In genomic region chr12:85057370-85057963, GRCh38 we compare ENCODE assay signal across 9 cellular contexts. TPM values are rescaled to one million over a fixed set of nuclear protein-coding genes. Genes with fewer than 3 reads are reported as not detected.
DNase-seq lines count a peak whose midpoint lies in the region; ATAC-seq, FAIRE-seq and TF ChIP-seq lines count a peak whose summit lies in the region.
"Had no signal": no experiment of that assay in that cellular context is flagged by ENCODE, and none has a peak within 500 bp of the region (broad histone marks: within the 10 kb centered on the region; RNA-seq: fewer than 3 reads in every experiment).

No MANE protein-coding gene starts in this region.

- H3K9ac ChIP-seq in adipocyte (ENCODE audit: low read length), result no peak overlapping the region

- peaks cover 29% of the 10 kb centered on the region for H3K27me3 ChIP-seq in BE2C
- H3K27me3 ChIP-seq in adipocyte (replicated peaks; ENCODE audit: control insufficient read depth, insufficient read depth, low read length), result no peaks in the 10 kb centered on the region
- H3K27me3 ChIP-seq in upper lobe of left lung, result no peaks in the 10 kb centered on the region

- in situ Hi-C loops in GM13976 (cut with MboI; ENCODE audit: low sequenced_read_pairs, unreplicated experiment), result no loop called here

- TF ChIP-seq EP300 in upper lobe of left lung (IDR thresholded peaks at IDR 0.05), result no peak

- H3K4me3 ChIP-seq in BE2C (ENCODE audit: low read depth, low read length) (no peak overlapping the region), adipocyte (ENCODE audit: low read length) (no peak overlapping the region), upper lobe of left lung (no peak overlapping the region)

- no peak for TF ChIP-seq POLR2A in upper lobe of left lung (IDR thresholded peaks at IDR 0.05)

- no peaks in the 10 kb centered on the region for H3K36me3 ChIP-seq in BE2C
- H3K36me3 ChIP-seq in adipocyte (ENCODE audit: control insufficient read depth, insufficient read depth, low read length, severe bottlenecking), result no peaks in the 10 kb centered on the region
- H3K36me3 ChIP-seq in upper lobe of left lung, result no peaks in the 10 kb centered on the region

- no peak overlapping the region for H3K27ac ChIP-seq in upper lobe of left lung

- FAIRE-seq in islet of Langerhans (lab: Jason Lieb, UNC), result peak; percentile 94

- 50 to 51% methylated on average over 2 of the region's 2 CpGs for WGBS in upper lobe of left lung, 2 donors

- DNase-seq in BE2C (peak; percentile 57), GM13976 (ENCODE audit: low spot score) (peak; percentile 13), NCI-H1694 treated with DMSO at 0.1 percent for 48 hours (lab: John Stamatoyannopoulos, UW) (peak; percentile 12), adipocyte (ENCODE audit: low read depth) (peak; percentile 83), upper lobe of left lung (no peak), occipital lobe (lab: John Stamatoyannopoulos, UW) (no peak)

- peak; percentile 67 for ATAC-seq in HG02763 (IDR thresholded peaks at IDR 0.05; ENCODE audit: unreplicated experiment)
- ATAC-seq in upper lobe of left lung (ENCODE audit: low FRiP score in 2 of 2), result peak in 1 of 2 donors; percentile 69

- no peaks in the 10 kb centered on the region for H3K9me3 ChIP-seq in BE2C
- no peaks in the 10 kb centered on the region for H3K9me3 ChIP-seq in adipocyte (ENCODE audit: control insufficient read depth, low read length)
- H3K9me3 ChIP-seq in upper lobe of left lung, result no peaks in the 10 kb centered on the region

- TF ChIP-seq CTCF in BE2C (IDR thresholded peaks at IDR 0.05; ENCODE audit: low read depth, low read length) (peak; percentile 85), GM13976 (IDR thresholded peaks at IDR 0.05; ENCODE audit: borderline replicate concordance, control extremely low read depth, extremely low read depth, insufficient read depth, missing control alignments) (peak; percentile 67), upper lobe of left lung (IDR thresholded peaks at IDR 0.05) (peak in 5 of 6 experiments; percentile 43 to 64 (median 58))

- H3K4me1 ChIP-seq in BE2C (no peaks in the 10 kb centered on the region), adipocyte (ENCODE audit: control insufficient read depth, insufficient read depth, low read length) (no peaks in the 10 kb centered on the region), upper lobe of left lung (no peaks in the 10 kb centered on the region)

RNA-seq across cellular contexts. Expression of gene LRRIQ1, which starts 21.3 kb away (rescaled TPM):
- polyA plus RNA-seq in BE2C (2012; ENCODE audit: insufficient read depth, insufficient read length, low read depth), result not detected
- total RNA-seq in upper lobe of left lung (10 to 100 TPM in 1 of 6 donors, 1 to 10 TPM in 4, under 1 TPM in 1; 0.54 to 37.7 (median 6.0) TPM), occipital lobe (7.0 TPM)
- total RNA-seq: skeletal muscle tissue had no signal

RNA-seq across cellular contexts. Expression of gene TSPAN19, which starts 21.4 kb away (rescaled TPM):
- polyA plus RNA-seq in BE2C (2012; ENCODE audit: insufficient read depth, insufficient read length, low read depth), result 1.4 TPM
- total RNA-seq in upper lobe of left lung (10 to 100 TPM in 2 of 6 donors, 1 to 10 TPM in 1, under 1 TPM in 1, not detected in 2; 0.76 to 25.2 (median 12.1) TPM), occipital lobe (0.16 TPM)
- total RNA-seq: skeletal muscle tissue had no signal

Comparison
In these comparisons a context has a peak if more than half of its experiments do, and no peak if none do; other contexts are left out.
1. DNase-seq: peak in BE2C (single experiment), GM13976 (single experiment), NCI-H1694 treated with DMSO at 0.1 percent for 48 hours (single experiment) and adipocyte (single experiment); none in upper lobe of left lung (0 of 2) and occipital lobe (single experiment).
2. Peak in every context shown above with its lines, with median percentiles within 50 percentile points of each other: CTCF ChIP-seq.